Comparison of ENCODE assay signal across 21 cellular contexts in genomic region chr5:13932561-13932960, GRCh38. TPM values are rescaled to one million over a fixed set of nuclear protein-coding genes. Genes with fewer than 3 reads are reported as not detected.
DNase-seq lines count a peak whose midpoint lies in the region; ATAC-seq, FAIRE-seq and TF ChIP-seq lines count a peak whose summit lies in the region.
"Had no signal": no experiment of that assay in that cellular context is flagged by ENCODE, and none has a peak within 500 bp of the region (broad histone marks: within the 10 kb centered on the region; RNA-seq: fewer than 3 reads in every experiment).

No MANE protein-coding gene starts in this region.

- H3K4me3 ChIP-seq in mammary epithelial cell (replicated peaks in 1 of 3; ENCODE audit: insufficient read depth in 1 of 3, low read depth in 2 of 3, low read length in 3 of 3): no peak overlapping the region
- no peak overlapping the region for H3K4me3 ChIP-seq in gastroesophageal sphincter
- H3K4me3 ChIP-seq: PC-9, SJCRH30 had no signal

- no peak for TF ChIP-seq POLR2A in gastroesophageal sphincter (IDR thresholded peaks at IDR 0.05)

- H3K9ac ChIP-seq in mammary epithelial cell (ENCODE audit: insufficient read depth, low read length): no peak overlapping the region

- no peak for TF ChIP-seq CTCF in mammary epithelial cell (conservative IDR thresholded peaks at IDR 0.05 in 1 of 2, IDR thresholded peaks at IDR 0.05 in 1 of 2; ENCODE audit: extremely low read depth in 1 of 2, insufficient read depth in 1 of 2, low read depth in 1 of 2, low read length in 2 of 2)
- no peak for TF ChIP-seq CTCF in HFFc6 (IDR thresholded peaks at IDR 0.05)
- no peak for TF ChIP-seq CTCF in gastroesophageal sphincter (IDR thresholded peaks at IDR 0.05)

- no peaks in the 10 kb centered on the region for H3K36me3 ChIP-seq in mammary epithelial cell (ENCODE audit: insufficient read depth, low read length)
- H3K36me3 ChIP-seq in gastroesophageal sphincter: no peaks in the 10 kb centered on the region
- H3K36me3 ChIP-seq: BE2C, SJCRH30 had no signal

- H3K9me3 Mint-ChIP-seq in HFFc6: peaks cover 8% of the 10 kb centered on the region

- no peaks in the 10 kb centered on the region for H3K4me1 Mint-ChIP-seq in HFFc6 (ENCODE audit: low read depth)

- H3K4me1 ChIP-seq in mammary epithelial cell (ENCODE audit: insufficient read depth, low read length) (peaks cover 30% of the 10 kb centered on the region), gastroesophageal sphincter (no peaks in the 10 kb centered on the region)
- H3K4me1 ChIP-seq: BE2C, SJCRH30 had no signal

- H3K79me2 ChIP-seq in mammary epithelial cell (ENCODE audit: insufficient read depth, low read length): no peaks in the 10 kb centered on the region

- ATAC-seq in gastroesophageal sphincter: no peak
- ATAC-seq: HCT116 had no signal

- H3K27ac ChIP-seq in mammary epithelial cell (ENCODE audit: insufficient read depth, low read depth, low read length) (peak overlapping the region; percentile 63), gastroesophageal sphincter (no peak overlapping the region)
- H3K27ac ChIP-seq: PC-9, SJCRH30 had no signal

- H3K27me3 Mint-ChIP-seq in HFFc6 (ENCODE audit: insufficient read depth): peaks cover 5% of the 10 kb centered on the region

- WGBS in mammary epithelial cell (ENCODE audit: low coverage, missing lambda C conversion rate): 0% methylated on average over 3 of the region's 3 CpGs
- WGBS in gastroesophageal sphincter (ENCODE audit: low coverage in 1 of 2), 2 donors: 75 to 80% methylated on average over 3 of the region's 3 CpGs

- no peak overlapping the region for H3K27ac Mint-ChIP-seq in HFFc6

- CTCF ChIA-PET in mammary epithelial cell (lab: Charles Lee; ENCODE audit: low non-redundant PET): no interaction called here

- dilution Hi-C loops in mammary epithelial cell (cut with HindIII; ENCODE audit: low sequenced_read_pairs): no loop called here

- H3K36me3 Mint-ChIP-seq in HFFc6 (ENCODE audit: low read depth): no peaks in the 10 kb centered on the region

- no TSS peak for BruUV-seq in mammary epithelial cell (replicated peaks; lab: Mats Ljungman, UMichigan)

- no peak for DNase-seq in HTR-8/SVneo (ENCODE audit: insufficient read length, low spot score)
- peak; percentile 95 for DNase-seq in mammary epithelial cell
- peak in 31 of 42 donors; percentile 19 to 83 (median 48) for DNase-seq in head of caudate nucleus
- DNase-seq in renal cortical epithelial cell (ENCODE audit: low read depth): peak; percentile 41
- no peak for DNase-seq in HFFc6
- no peak for DNase-seq in mucosa of gallbladder (ENCODE audit: low spot score)
- DNase-seq: BE2C, EL, GF-D8, Karpas-422, MM.1S, NCI-H1048, NCI-H1417 treated with DMSO at 0.1 percent for 48 hours, NCI-H1930, PC-9, SJCRH30 had no signal

- peak; percentile 68 for FAIRE-seq in HTR-8/SVneo (lab: Jason Lieb, UNC)
- FAIRE-seq: GM19239, H1 had no signal

- no peak for TF ChIP-seq EP300 in gastroesophageal sphincter (IDR thresholded peaks at IDR 0.05)

- no peak overlapping the region for H3K4me3 Mint-ChIP-seq in HFFc6

- H3K27me3 ChIP-seq in mammary epithelial cell (ENCODE audit: insufficient read depth, low read length) (no peaks in the 10 kb centered on the region), gastroesophageal sphincter (no peaks in the 10 kb centered on the region)
- H3K27me3 ChIP-seq: SJCRH30 had no signal

- intact Hi-C loops in mammary epithelial cell (cut with micrococcal nuclease) (no loop called here), head of caudate nucleus (cut with DNase I) (no loop called here)

- H3K9me3 ChIP-seq in mammary epithelial cell (replicated peaks; ENCODE audit: insufficient read depth, low read length) (peaks cover 5% of the 10 kb centered on the region), gastroesophageal sphincter (peaks cover 0 to 14% (median 0%) of the 10 kb centered on the region in 3 donors)
- H3K9me3 ChIP-seq: BE2C, SJCRH30 had no signal

- H4K20me1 ChIP-seq in mammary epithelial cell (ENCODE audit: insufficient read depth, low read length): no peaks in the 10 kb centered on the region

- in situ Hi-C loops in mammary epithelial cell (cut with MboI; ENCODE audit: low sequenced_read_pairs in 2 of 2): loop anchor here in 1 of 2 donors (25.0 kb wide), 1 partner anchor 445 kb away; no protein-coding TSS in a partner anchor

- H2AFZ ChIP-seq in mammary epithelial cell (ENCODE audit: low read depth, low read length): no peak overlapping the region
- H2AFZ ChIP-seq: PC-9 had no signal

- H3K4me2 ChIP-seq in mammary epithelial cell (ENCODE audit: insufficient read depth, low read depth, low read length): peak overlapping the region; percentile 64
- H3K4me2 ChIP-seq: PC-9 had no signal

RNA-seq across cellular contexts. Expression of gene DNAH5, which starts 11.9 kb away (rescaled TPM):
- 1 to 10 TPM; 1.5 to 2.1 TPM for total RNA-seq in mammary epithelial cell
- polyA plus RNA-seq in mammary epithelial cell: 0.67 TPM
- 2.0 TPM for polyA minus RNA-seq in mammary epithelial cell
- total RNA-seq in renal cortical epithelial cell: 3.6 and 7.7 TPM in 2 replicates
- total RNA-seq in HFFc6 (2021; fragmentation: NEBNext Ultra II Directional; extraction: Animal tissue kit (Norgen Biotek cat#: 25700)): 1 to 10 TPM; 1.1 to 1.9 (median 1.3) TPM
- 1 to 10 TPM in 2 of 4 donors, under 1 TPM in 2; 0.31 to 1.4 (median 1.0) TPM for total RNA-seq in gastroesophageal sphincter
- total RNA-seq in mucosa of gallbladder: 1.8 TPM
- total RNA-seq: A673 had no signal

Comparison
In these comparisons a context has a peak if more than half of its experiments do, and no peak if none do; other contexts are left out.
1. DNase-seq: peak in mammary epithelial cell (single experiment), head of caudate nucleus (31 of 42) and renal cortical epithelial cell (single experiment); none in HTR-8/SVneo (single experiment), HFFc6 (single experiment) and mucosa of gallbladder (single experiment).